37 cellular contexts compared by ENCODE assay signal in the genomic region with DNA sequence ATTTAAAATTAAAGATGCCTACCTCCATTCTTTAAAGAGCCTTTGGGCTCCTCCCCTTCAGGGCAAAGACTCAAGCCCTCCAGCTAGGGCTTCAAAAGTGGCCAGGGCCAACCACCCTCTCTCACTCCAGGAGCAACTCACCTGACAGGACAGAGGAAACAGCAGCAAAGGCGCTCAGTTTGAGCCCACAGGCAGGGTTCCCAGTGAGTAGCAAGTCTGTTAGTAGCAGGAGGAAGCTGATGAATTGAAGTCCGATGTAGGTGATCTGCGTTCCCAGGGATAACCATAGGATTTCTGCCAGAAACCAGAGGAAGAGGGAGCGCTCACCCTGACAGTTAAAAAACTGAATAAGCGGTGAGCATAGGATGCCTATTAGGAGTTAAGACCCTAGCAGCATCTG. TPM values are rescaled to one million over a fixed set of nuclear protein-coding genes. Genes with fewer than 3 reads are reported as not detected.
"Had no signal": no experiment of that assay in that cellular context is flagged by ENCODE, and none has a peak within 500 bp of the region (broad histone marks: within the 10 kb centered on the region; RNA-seq: fewer than 3 reads in every experiment).

No MANE protein-coding gene starts in this region.

- H3K27ac ChIP-seq: ascending aorta, brain microvascular endothelial cell, coronary artery, pancreas, psoas muscle, sigmoid colon, thoracic aorta, uterus had no signal

- H3K4me1 ChIP-seq: ascending aorta, pancreas, psoas muscle, sigmoid colon, uterus had no signal

- H3K4me3 ChIP-seq: ascending aorta, coronary artery, pancreas, psoas muscle, sigmoid colon, thoracic aorta, uterus had no signal

- ATAC-seq: activated CD4-positive, alpha-beta T cell treated with anti-CD3 and anti-CD28 coated beads for 36 hours; effector memory CD8-positive, alpha-beta T cell; left colon; naive thymus-derived CD4-positive, alpha-beta T cell; pancreas; psoas muscle; stimulated activated effector memory CD8-positive, alpha-beta T cell treated with anti-CD3 and anti-CD28 coated beads, Interleukin-12 subunit alpha, Interleukin-12 subunit beta, amount 100 ng/mL, for 72 hours had no signal

- H3K27me3 ChIP-seq: ascending aorta, brain microvascular endothelial cell, pancreas, sigmoid colon, uterus had no signal

- H3K9me3 ChIP-seq: ascending aorta, pancreas, psoas muscle, sigmoid colon, thoracic aorta, uterus had no signal

- H3K36me3 ChIP-seq: brain microvascular endothelial cell, pancreas, sigmoid colon, thoracic aorta, uterus had no signal

- DNase-seq: activated B cell treated with CpG ODN at 0.5 μM for 24 hours; activated CD4-positive, alpha-beta T cell treated with anti-CD3 and anti-CD28 coated beads for 36 hours; activated CD8-positive, alpha-beta memory T cell treated with anti-CD3 and anti-CD28 coated beads, Interleukin-2, amount 50 U/mL, for 4 hours; activated effector memory CD4-positive, alpha-beta T cell treated with anti-CD3 and anti-CD28 coated beads, Interleukin-2, amount 50 U/mL, for 16 hours; activated naive CD4-positive, alpha-beta T cell treated with anti-CD3 and anti-CD28 coated beads, Interleukin-2, amount 10 ng/mL, durations not matched to agents 7 days and 5 days; activated naive CD8-positive, alpha-beta T cell treated with anti-CD3 and anti-CD28 coated beads, Interleukin-2, amount 10 ng/mL, durations not matched to agents 7 days and 5 days; activated T-cell treated with anti-CD3 and anti-CD28 coated beads, Interleukin-2, amount 50 U/mL, for 1 hour; brain microvascular endothelial cell; effector memory CD8-positive, alpha-beta T cell; foreskin fibroblast; head of caudate nucleus; hippocampal formation; immature natural killer cell; kidney; left colon; midbrain; naive thymus-derived CD4-positive, alpha-beta T cell; nucleus accumbens; pancreas; psoas muscle; sigmoid colon; small intestine; stimulated activated CD4-positive, alpha-beta T cell treated with anti-CD3 and anti-CD28 coated beads, Interleukin-4, amount 100 ng/mL, for 24 hours; T-helper 2 cell; trophoblast cell; uterus had no signal

RNA-seq across cellular contexts. Expression of gene GSG1, which starts 15.7 kb away (rescaled TPM):
- total RNA-seq: activated B cell treated with CpG ODN at 0.5 μM for 24 hours; activated CD4-positive, alpha-beta T cell treated with anti-CD3 and anti-CD28 coated beads for 36 hours; activated CD8-positive, alpha-beta memory T cell treated with anti-CD3 and anti-CD28 coated beads for 36 hours; activated naive CD8-positive, alpha-beta T cell treated with anti-CD3 and anti-CD28 coated beads, Interleukin-2, amount 10 ng/mL, durations not matched to agents 7 days and 5 days; activated T-helper 1 cell treated with anti-CD3 and anti-CD28 coated beads, Interleukin-12 subunit alpha, Interleukin-12 subunit beta, Interleukin-2, Interleukin-4 antibody, amounts not matched to agents 30 ng/mL and 10 ng/mL and 1 ng/mL, durations not matched to agents 14 hours and 24 hours and 36 hours; ascending aorta; cardiac septum; cerebellum; endothelial cell of umbilical vein; left colon; liver; naive thymus-derived CD4-positive, alpha-beta T cell; psoas muscle; sigmoid colon; subcutaneous adipose tissue; thoracic aorta; uterus had no signal
- polyA plus RNA-seq: endothelial cell of umbilical vein; liver; naive thymus-derived CD4-positive, alpha-beta T cell; psoas muscle; sigmoid colon had no signal
